In genomic region chr12:1594045-1594294, GRCh38 we compare ENCODE assay signal across 8 cellular contexts. TPM values are rescaled to one million over a fixed set of nuclear protein-coding genes. Genes with fewer than 3 reads are reported as not detected.
DNase-seq lines count a peak whose midpoint lies in the region; ATAC-seq, FAIRE-seq and TF ChIP-seq lines count a peak whose summit lies in the region.

No MANE protein-coding gene starts in this region.

- peak overlapping the region; percentile 92 for H3K4me2 ChIP-seq in HCT116 (ENCODE audit: low read length)

- POLR2A ChIA-PET in HCT116 (lab: Charles Lee), result no interaction called here

- intact Hi-C loops in HCT116 (cut with micrococcal nuclease) (no loop called here), pancreas (cut with DNase I) (no loop called here)

- FAIRE-seq in pancreas (lab: Jason Lieb, UNC), result no peak

- H2AFZ ChIP-seq in HCT116 (ENCODE audit: low read depth, low read length, poor library complexity, severe bottlenecking), result no peak overlapping the region

- TF ChIP-seq CTCF in HCT116 (IDR thresholded peaks at IDR 0.05 in 2 of 3, conservative IDR thresholded peaks at IDR 0.05 in 1 of 3; ENCODE audit: borderline replicate concordance in 1 of 3, insufficient read depth in 1 of 3, low read depth in 2 of 3, low read length in 2 of 3), result no peak
- TF ChIP-seq CTCF in WI38 (IDR thresholded peaks at IDR 0.05; ENCODE audit: low read depth, low read length), result no peak
- TF ChIP-seq CTCF in foreskin keratinocyte (conservative IDR thresholded peaks at IDR 0.05), result no peak
- TF ChIP-seq CTCF in pancreas (IDR thresholded peaks at IDR 0.05), result no peak

- TF ChIP-seq POLR2A in HCT116 (IDR thresholded peaks at IDR 0.05; ENCODE audit: borderline replicate concordance, extremely low read depth, insufficient read depth, insufficient read length), result no peak

- H3K27ac ChIP-seq in HCT116 (ENCODE audit: low read depth, low read length) (peak overlapping the region; percentile 98), foreskin keratinocyte (no peak overlapping the region), pancreas (peak overlapping the region; percentile 65 to 97 (median 82))

- H3K4me3 ChIP-seq in HCT116 (replicated peaks in 1 of 2; ENCODE audit: low read depth in 1 of 2, low read length in 2 of 2) (peak overlapping the region; percentile 60 to 79), WI38 (ENCODE audit: low read depth, low read length) (peak overlapping the region; percentile 72), pancreas (peak overlapping the region; percentile 67 to 81 (median 74))

- ATAC-seq in HCT116 (peak; percentile 78), foreskin keratinocyte (peak; percentile 46), pancreas (peak; percentile 38 to 71 (median 54))

- H4K20me1 ChIP-seq in HCT116 (ENCODE audit: insufficient read depth), result no peaks in the 10 kb centered on the region

- RAD21 ChIA-PET in HCT116 (lab: Charles Lee; ENCODE audit: low non-redundant PET in 1 of 2, low total read pairs in 2 of 2, uncharacterized antibody in 2 of 2, unreplicated experiment in 2 of 2), result no interaction called here

- H3K36me3 ChIP-seq in HCT116 (ENCODE audit: control insufficient read depth in 1 of 2, insufficient read depth in 2 of 2, low read length in 2 of 2), result no peaks in the 10 kb centered on the region
- no peaks in the 10 kb centered on the region for H3K36me3 ChIP-seq in pancreas

- peaks cover 44% of the 10 kb centered on the region for H3K79me2 ChIP-seq in HCT116 (ENCODE audit: insufficient read depth, low read length)

- H3K9me3 ChIP-seq in HCT116 (ENCODE audit: control insufficient read depth in 1 of 2, insufficient read depth in 1 of 2, low read depth in 1 of 2, low read length in 2 of 2), result no peaks in the 10 kb centered on the region
- no peaks in the 10 kb centered on the region for H3K9me3 ChIP-seq in pancreas

- BruUV-seq in HCT116 (replicated peaks; lab: Mats Ljungman, UMichigan), result no TSS peak

- H3K27me3 ChIP-seq in HCT116 (ENCODE audit: insufficient read depth, low read length) (no peaks in the 10 kb centered on the region), foreskin keratinocyte (no peaks in the 10 kb centered on the region), pancreas (no peaks in the 10 kb centered on the region)

- WGBS in pancreas, 2 donors, result 0% methylated on average over 36 of the region's 36 CpGs; no CpG with 5 or more reads in 1 of the 2 donors

- H3K9ac ChIP-seq in HCT116 (ENCODE audit: low read length), result peak overlapping the region; percentile 65

- CTCF ChIA-PET in HCT116 (lab: Charles Lee), result interaction anchor here (1.5 kb wide), 1 partner anchor 12 kb away, joined by 3 read pairs; no protein-coding TSS in a partner anchor

- DNase-seq in activated effector memory CD4-positive, alpha-beta T cell treated with Interleukin-2 at 50 U/mL for 16 hours, result peak; percentile 56
- DNase-seq in activated effector memory CD4-positive, alpha-beta T cell treated with anti-CD3 and anti-CD28 coated beads, Interleukin-2, amount 50 U/mL, for 16 hours, result no peak
- DNase-seq in HCT116 (ENCODE audit: low read depth, low spot score), result no peak
- peak; percentile 67 for DNase-seq in M059J (ENCODE audit: low read depth)
- peak in 1 of 2 donors; percentile 40 for DNase-seq in foreskin keratinocyte
- peak in 4 of 6 donors; percentile 66 to 89 (median 75) for DNase-seq in pancreas
- no peak for DNase-seq in putamen (ENCODE audit: low spot score)

- TF ChIP-seq RAD21 in HCT116 (IDR thresholded peaks at IDR 0.05; ENCODE audit: low read depth), result no peak

- peaks cover 25 to 33% of the 10 kb centered on the region in 2 experiments for H3K4me1 ChIP-seq in HCT116 (ENCODE audit: control insufficient read depth in 1 of 2, insufficient read depth in 2 of 2, low read length in 2 of 2)
- peaks cover 21% of the 10 kb centered on the region for H3K4me1 ChIP-seq in foreskin keratinocyte
- H3K4me1 ChIP-seq in pancreas, result peaks cover 16 to 33% (median 29%) of the 10 kb centered on the region in 3 donors

- H3K9me2 ChIP-seq in HCT116 (ENCODE audit: insufficient read depth), result no peaks in the 10 kb centered on the region

TF ChIP-seq in HCT116, 20 proteins besides CTCF, POLR2A, EP300 and RAD21:
- TF ChIP-seq SRF (IDR thresholded peaks at IDR 0.05; ENCODE audit: low read depth), result no peak
- peak; percentile 48; the same call in 1 of the 2 replicates for TF ChIP-seq POLR2AphosphoS5 (IDR thresholded peaks at IDR 0.05; ENCODE audit: low read depth, low read length)

RNA-seq across cellular contexts. Expression of gene FBXL14, which starts 0.4 kb away (rescaled TPM):
- total RNA-seq in HCT116 (2021; ENCODE audit: unreplicated experiment) (19.0 TPM), foreskin keratinocyte (5.3 and 5.9 TPM in 2 replicates), pancreas (10 to 100 TPM in 3 of 6 donors, 1 to 10 TPM in 3; 8.1 to 14.2 (median 9.6) TPM)
- polyA plus RNA-seq in HCT116 (2012), result 15.9 and 18.1 TPM in 2 replicates
- 7.9 and 9.6 TPM in 2 replicates for total RNA-seq in M059J (2014; rRNA removed; shearing (Covaris generic))
- polyA plus RNA-seq in foreskin keratinocyte (1.5 and 2.0 TPM in 2 replicates), pancreas (1 to 10 TPM; 3.2 to 5.0 TPM)

RNA-seq across cellular contexts. Expression of gene WNT5B, which starts 35.1 kb away (rescaled TPM):
- total RNA-seq in HCT116 (2021; ENCODE audit: unreplicated experiment), result 0.52 TPM
- polyA plus RNA-seq in HCT116 (2012), result 0.25 and 0.29 TPM in 2 replicates
- total RNA-seq in M059J (2014; rRNA removed; shearing (Covaris generic)), result 25.5 and 43.5 TPM in 2 replicates
- total RNA-seq in foreskin keratinocyte, result 19.9 and 23.8 TPM in 2 replicates
- polyA plus RNA-seq in foreskin keratinocyte, result 19.2 and 23.6 TPM in 2 replicates
- 1 to 10 TPM in 2 of 6 donors, under 1 TPM in 4; 0.72 to 2.8 (median 0.92) TPM for total RNA-seq in pancreas
- polyA plus RNA-seq in pancreas, result under 1 TPM; 0.72 to 0.85 TPM

Comparison
In these comparisons a context has a peak if more than half of its experiments do, and no peak if none do; other contexts are left out.
1. DNase-seq: peak in activated effector memory CD4-positive, alpha-beta T cell treated with Interleukin-2 at 50 U/mL for 16 hours (single experiment), M059J (single experiment) and pancreas (4 of 6); none in activated effector memory CD4-positive, alpha-beta T cell treated with anti-CD3 and anti-CD28 coated beads, Interleukin-2, amount 50 U/mL, for 16 hours (single experiment), HCT116 (single experiment) and putamen (single experiment).
2. Peak in every context shown above with its lines, with median percentiles within 50 percentile points of each other: ATAC-seq and H3K4me3 ChIP-seq.